Comparison of ENCODE assay signal across 22 cellular contexts in genomic region chr3:114556832-114557231, GRCh38.
"Had no signal": no experiment of that assay in that cellular context is flagged by ENCODE, and none has a peak within 500 bp of the region (broad histone marks: within the 10 kb centered on the region; RNA-seq: fewer than 3 reads in every experiment).

No MANE protein-coding gene starts in this region.

- H3K4me3 Mint-ChIP-seq: activated CD4-positive, alpha-beta memory T cell treated with anti-CD3 and anti-CD28 coated beads for 36 hours; activated naive CD4-positive, alpha-beta T cell treated with anti-CD3 and anti-CD28 coated beads, Interleukin-2, amount 10 ng/mL, durations not matched to agents 7 days and 5 days; activated T-cell treated with anti-CD3 and anti-CD28 coated beads, Interleukin-2, amount 50 U/mL, for 72 hours; effector memory CD8-positive, alpha-beta T cell; natural killer cell; stimulated activated naive B cell treated with anti-CD40 and anti-IgM and Interleukin-4, amounts not matched to agents 10 μg/mL and 1 μg/mL and 100 μg/mL, for 72 hours had no signal

- H3K36me3 Mint-ChIP-seq: activated CD4-positive, alpha-beta memory T cell treated with anti-CD3 and anti-CD28 coated beads for 36 hours; activated naive CD4-positive, alpha-beta T cell treated with anti-CD3 and anti-CD28 coated beads, Interleukin-2, amount 10 ng/mL, durations not matched to agents 7 days and 5 days; natural killer cell had no signal

- ATAC-seq: activated T-cell treated with anti-CD3 and anti-CD28 coated beads, Interleukin-2, amount 50 U/mL, for 72 hours; effector memory CD8-positive, alpha-beta T cell; gastrocnemius medialis; natural killer cell; stimulated activated naive B cell treated with anti-CD40 and anti-IgM and Interleukin-4, amounts not matched to agents 10 μg/mL and 1 μg/mL and 100 μg/mL, for 72 hours had no signal

- H3K36me3 ChIP-seq: colonic mucosa, esophagus squamous epithelium, gastrocnemius medialis, sigmoid colon, vagina had no signal

- H3K4me1 Mint-ChIP-seq: activated naive CD4-positive, alpha-beta T cell treated with anti-CD3 and anti-CD28 coated beads, Interleukin-2, amount 10 ng/mL, durations not matched to agents 7 days and 5 days; natural killer cell; stimulated activated naive B cell treated with anti-CD40 and anti-IgM and Interleukin-4, amounts not matched to agents 10 μg/mL and 1 μg/mL and 100 μg/mL, for 72 hours had no signal

- H3K27me3 ChIP-seq: colonic mucosa, dorsolateral prefrontal cortex, esophagus squamous epithelium, gastrocnemius medialis, sigmoid colon, vagina had no signal

- H3K27me3 Mint-ChIP-seq: activated CD4-positive, alpha-beta memory T cell treated with anti-CD3 and anti-CD28 coated beads for 36 hours; activated naive CD4-positive, alpha-beta T cell treated with anti-CD3 and anti-CD28 coated beads, Interleukin-2, amount 10 ng/mL, durations not matched to agents 7 days and 5 days; effector memory CD8-positive, alpha-beta T cell; progenitor cell of endocrine pancreas; stimulated activated naive B cell treated with anti-CD40 and anti-IgM and Interleukin-4, amounts not matched to agents 10 μg/mL and 1 μg/mL and 100 μg/mL, for 72 hours had no signal

- H3K4me3 ChIP-seq: colonic mucosa, dorsolateral prefrontal cortex, esophagus squamous epithelium, gastrocnemius medialis, sigmoid colon, smooth muscle cell, vagina had no signal

- H3K9me3 Mint-ChIP-seq: activated CD4-positive, alpha-beta memory T cell treated with anti-CD3 and anti-CD28 coated beads for 36 hours; activated naive CD4-positive, alpha-beta T cell treated with anti-CD3 and anti-CD28 coated beads, Interleukin-2, amount 10 ng/mL, durations not matched to agents 7 days and 5 days; activated T-cell treated with anti-CD3 and anti-CD28 coated beads, Interleukin-2, amount 50 U/mL, for 72 hours; effector memory CD8-positive, alpha-beta T cell; natural killer cell; stimulated activated naive B cell treated with anti-CD40 and anti-IgM and Interleukin-4, amounts not matched to agents 10 μg/mL and 1 μg/mL and 100 μg/mL, for 72 hours had no signal

- H3K9me3 ChIP-seq: colonic mucosa, esophagus squamous epithelium, gastrocnemius medialis, sigmoid colon, vagina had no signal

- H3K27ac Mint-ChIP-seq: activated CD4-positive, alpha-beta memory T cell treated with anti-CD3 and anti-CD28 coated beads for 36 hours; activated naive CD4-positive, alpha-beta T cell treated with anti-CD3 and anti-CD28 coated beads, Interleukin-2, amount 10 ng/mL, durations not matched to agents 7 days and 5 days; activated T-cell treated with anti-CD3 and anti-CD28 coated beads, Interleukin-2, amount 50 U/mL, for 72 hours; natural killer cell; progenitor cell of endocrine pancreas; stimulated activated naive B cell treated with anti-CD40 and anti-IgM and Interleukin-4, amounts not matched to agents 10 μg/mL and 1 μg/mL and 100 μg/mL, for 72 hours had no signal

- DNase-seq: activated CD4-positive, alpha-beta memory T cell treated with anti-CD3 and anti-CD28 coated beads for 36 hours; activated CD4-positive, alpha-beta T cell treated with anti-CD3 and anti-CD28 coated beads for 48 hours; activated effector memory CD4-positive, alpha-beta T cell treated with Interleukin-2 at 50 U/mL for 16 hours; activated naive CD4-positive, alpha-beta T cell treated with anti-CD3 and anti-CD28 coated beads, Interleukin-2, amount 10 ng/mL, durations not matched to agents 7 days and 5 days; activated T-cell treated with anti-CD3 and anti-CD28 coated beads, Interleukin-2, amount 50 U/mL, for 72 hours; amygdala; colonic mucosa; dorsolateral prefrontal cortex; effector memory CD8-positive, alpha-beta T cell; esophagus squamous epithelium; gastrocnemius medialis; hippocampal formation; midbrain; natural killer cell; retina; sigmoid colon; stimulated activated CD4-positive, alpha-beta T cell treated with anti-CD3 and anti-CD28 coated beads, Interleukin-15, amount 100 ng/mL, for 24 hours; stimulated activated naive B cell treated with anti-CD40 and anti-IgM and Interleukin-4, amounts not matched to agents 10 μg/mL and 1 μg/mL and 100 μg/mL, for 72 hours; trophoblast cell had no signal

- H3K4me1 ChIP-seq: colonic mucosa had no signal
